14 cellular contexts compared by ENCODE assay signal in the genomic region with DNA sequence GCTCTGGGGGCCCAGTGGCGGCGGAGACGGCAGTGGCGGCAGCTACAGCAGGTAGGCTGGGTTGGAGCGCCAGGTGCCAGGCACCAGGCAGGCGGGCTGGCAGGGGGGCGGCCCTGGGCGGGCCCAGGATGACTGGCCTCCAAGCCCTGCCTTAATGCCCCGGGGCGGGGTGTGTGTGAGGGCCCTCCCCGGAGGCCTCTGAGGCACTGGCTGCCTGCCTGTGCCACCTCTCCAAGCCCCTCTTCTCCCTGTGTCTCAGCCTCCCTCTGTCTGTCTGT. TPM values are rescaled to one million over a fixed set of nuclear protein-coding genes. Genes with fewer than 3 reads are reported as not detected.
DNase-seq lines count a peak whose midpoint lies in the region; ATAC-seq and TF ChIP-seq lines count a peak whose summit lies in the region.
"Had no signal": no experiment of that assay in that cellular context is flagged by ENCODE, and none has a peak within 500 bp of the region (broad histone marks: within the 10 kb centered on the region; RNA-seq: fewer than 3 reads in every experiment).

A gene with protein sequence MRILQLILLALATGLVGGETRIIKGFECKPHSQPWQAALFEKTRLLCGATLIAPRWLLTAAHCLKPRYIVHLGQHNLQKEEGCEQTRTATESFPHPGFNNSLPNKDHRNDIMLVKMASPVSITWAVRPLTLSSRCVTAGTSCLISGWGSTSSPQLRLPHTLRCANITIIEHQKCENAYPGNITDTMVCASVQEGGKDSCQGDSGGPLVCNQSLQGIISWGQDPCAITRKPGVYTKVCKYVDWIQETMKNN (minus strand): TSS at position 63 of the 278 bp plus-strand sequence. CDS start 985 bp downstream, outside the sequence.

- H3K79me2 ChIP-seq in PC-9 (ENCODE audit: low read depth), result no peaks in the 10 kb centered on the region
- H3K79me2 ChIP-seq: parathyroid adenoma had no signal

- H3K27me3 ChIP-seq in right cardiac atrium (ENCODE audit: control insufficient read depth, insufficient read depth), result no peaks in the 10 kb centered on the region
- H3K27me3 ChIP-seq in PC-9 (ENCODE audit: insufficient read depth, low read depth), result peaks cover 22% of the 10 kb centered on the region; the same call in 1 of the 2 replicates
- peaks cover 61% of the 10 kb centered on the region for H3K27me3 ChIP-seq in lower lobe of right lung (ENCODE audit: low read depth)
- peaks cover 0 to 3% of the 10 kb centered on the region in 2 donors for H3K27me3 ChIP-seq in aorta (ENCODE audit: control insufficient read depth in 1 of 2, insufficient read depth in 2 of 2, low read length in 1 of 2)

- H3K9me3 Mint-ChIP-seq in activated T-helper 17 cell treated with anti-CD3 and anti-CD28 coated beads, Interleukin-2, amount 50 U/mL, for 72 hours, result no peaks in the 10 kb centered on the region

- H3K4me1 Mint-ChIP-seq in activated T-helper 17 cell treated with anti-CD3 and anti-CD28 coated beads, Interleukin-2, amount 50 U/mL, for 72 hours, result no peaks in the 10 kb centered on the region

- TF ChIP-seq CTCF in PC-9 (conservative IDR thresholded peaks at IDR 0.05) (no peak), lower lobe of right lung (IDR thresholded peaks at IDR 0.05) (no peak)

- BruUV-seq in PC-9 (replicated peaks; lab: Mats Ljungman, UMichigan), result no TSS peak

- ATAC-seq in right cardiac atrium (peak; percentile 35 to 53), Right ventricle myocardium inferior (no peak), lower lobe of right lung (peak; percentile 64 to 84), aorta (ENCODE audit: low FRiP score) (peak; percentile 40), GM19455 (IDR thresholded peaks at IDR 0.05; ENCODE audit: unreplicated experiment) (no peak)
- no peak for ATAC-seq in activated T-helper 17 cell treated with anti-CD3 and anti-CD28 coated beads, Interleukin-2, amount 50 U/mL, for 72 hours (replicated peaks)
- no peak for ATAC-seq in stimulated activated naive CD8-positive, alpha-beta T cell treated with anti-CD3 and anti-CD28 coated beads, Interleukin-15, Interleukin-2, amounts not matched to agents 100 U/mL and 50 U/mL, for 24 hours

- H3K4me1 ChIP-seq in right cardiac atrium (ENCODE audit: control insufficient read depth, insufficient read depth, low read length), result no peaks in the 10 kb centered on the region
- no peaks in the 10 kb centered on the region for H3K4me1 ChIP-seq in PC-9 (replicated peaks; ENCODE audit: insufficient read depth)
- no peaks in the 10 kb centered on the region for H3K4me1 ChIP-seq in lower lobe of right lung
- no peaks in the 10 kb centered on the region for H3K4me1 ChIP-seq in aorta (ENCODE audit: control insufficient read depth in 1 of 2, insufficient read depth in 2 of 2, low read length in 2 of 2)
- H3K4me1 ChIP-seq: parathyroid adenoma had no signal

- no peaks in the 10 kb centered on the region for H3K36me3 ChIP-seq in PC-9 (ENCODE audit: low read depth)
- no peaks in the 10 kb centered on the region for H3K36me3 ChIP-seq in lower lobe of right lung
- no peaks in the 10 kb centered on the region for H3K36me3 ChIP-seq in aorta (ENCODE audit: control insufficient read depth in 1 of 2, insufficient read depth in 2 of 2, low read length in 1 of 2)

- H3K4me3 Mint-ChIP-seq in activated T-helper 17 cell treated with anti-CD3 and anti-CD28 coated beads, Interleukin-2, amount 50 U/mL, for 72 hours, result no peak within 1 kb of the TSS
- H3K4me3 Mint-ChIP-seq: activated naive CD8-positive, alpha-beta T cell had no signal

- DNase-seq in right cardiac atrium (no peak), Right ventricle myocardium inferior (ENCODE audit: missing footprints) (no peak), PC-9 (peak; percentile 34 to 76), lower lobe of right lung (no peak), aorta (no peak)
- DNase-seq in stimulated activated naive CD8-positive, alpha-beta T cell treated with anti-CD3 and anti-CD28 coated beads, Interleukin-15, Interleukin-2, amounts not matched to agents 100 U/mL and 50 U/mL, for 24 hours, result no peak
- DNase-seq: HCEC 1CT; hypothalamus; NK-92 treated with Interleukin-12 subunit alpha and Interleukin-12 subunit beta, amount 100 ng/mL, for 24 hours had no signal

- 77% methylated on average over 11 of the region's 11 CpGs for WGBS in right cardiac atrium
- 77 to 80% methylated on average over 6 to 11 of the region's 11 CpGs for WGBS in aorta, 2 donors

- H3K9me3 ChIP-seq in right cardiac atrium (ENCODE audit: control insufficient read depth, low read length) (no peaks in the 10 kb centered on the region), PC-9 (ENCODE audit: insufficient read depth, low read depth) (no peaks in the 10 kb centered on the region), lower lobe of right lung (no peaks in the 10 kb centered on the region), aorta (ENCODE audit: control insufficient read depth, low read length) (no peaks in the 10 kb centered on the region)

- no peaks in the 10 kb centered on the region for H4K20me1 ChIP-seq in PC-9 (ENCODE audit: insufficient read depth)

- no peaks in the 10 kb centered on the region for H3K9me2 ChIP-seq in PC-9 (ENCODE audit: insufficient read depth)

- H3K27ac Mint-ChIP-seq in activated T-helper 17 cell treated with anti-CD3 and anti-CD28 coated beads, Interleukin-2, amount 50 U/mL, for 72 hours, result no peak within 1 kb of the TSS
- H3K27ac Mint-ChIP-seq: activated naive CD8-positive, alpha-beta T cell had no signal

- no peak within 1 kb of the TSS for H3K27ac ChIP-seq in right cardiac atrium (ENCODE audit: low read length)
- no peak within 1 kb of the TSS for H3K27ac ChIP-seq in PC-9
- no peak within 1 kb of the TSS for H3K27ac ChIP-seq in lower lobe of right lung
- H3K27ac ChIP-seq in aorta (ENCODE audit: low read depth in 1 of 2, low read length in 2 of 2), result no peak within 1 kb of the TSS
- H3K27ac ChIP-seq: parathyroid adenoma had no signal

- peaks cover under 1% of the 10 kb centered on the region; the same call in 1 of the 2 replicates for H3F3A ChIP-seq in PC-9 (ENCODE audit: insufficient read depth, low read depth)

- CTCF ChIA-PET in PC-9 (lab: Charles Lee), result no interaction called here

- H3K4me2 ChIP-seq in PC-9, result no peak within 1 kb of the TSS; the same call in 1 of the 2 replicates

- H3K27me3 Mint-ChIP-seq in activated T-helper 17 cell treated with anti-CD3 and anti-CD28 coated beads, Interleukin-2, amount 50 U/mL, for 72 hours, result peaks cover 44% of the 10 kb centered on the region

- no peak within 1 kb of the TSS for H2AFZ ChIP-seq in PC-9
- H2AFZ ChIP-seq: parathyroid adenoma had no signal

- no peaks in the 10 kb centered on the region for H3K36me3 Mint-ChIP-seq in activated T-helper 17 cell treated with anti-CD3 and anti-CD28 coated beads, Interleukin-2, amount 50 U/mL, for 72 hours (ENCODE audit: low read depth)
- H3K36me3 Mint-ChIP-seq: activated naive CD8-positive, alpha-beta T cell had no signal

- H3K4me3 ChIP-seq in right cardiac atrium (ENCODE audit: low read length) (no peak within 1 kb of the TSS), PC-9 (no peak within 1 kb of the TSS), lower lobe of right lung (no peak within 1 kb of the TSS), aorta (ENCODE audit: low read length in 2 of 2) (no peak within 1 kb of the TSS)

- intact Hi-C loops in right cardiac atrium (cut with DNase I), result loop anchor here in 1 of 4 donors (5.0 to 10.0 kb wide), 2 partner anchors 66 to 138 kb away; no protein-coding TSS in a partner anchor
- intact Hi-C loops in Right ventricle myocardium inferior (cut with DNase I), result no loop called here
- intact Hi-C loops in PC-9 (cut with micrococcal nuclease; ENCODE audit: unreplicated experiment), result no loop called here
- intact Hi-C loops in lower lobe of right lung (cut with DNase I), result no loop called here
- intact Hi-C loops in aorta (cut with DNase I), result no loop called here

- POLR2A ChIA-PET in PC-9 (lab: Charles Lee; ENCODE audit: unreplicated experiment), result no interaction called here

RNA-seq across cellular contexts. Expression of the gene that starts here (rescaled TPM):
- total RNA-seq in right cardiac atrium (under 1 TPM in 3 of 4 donors, not detected in 1; 0.50 to 0.69 (median 0.50) TPM), Right ventricle myocardium inferior (not detected), PC-9 (2021) (1.5 and 1.6 TPM in 2 replicates), lower lobe of right lung (11.2 TPM), aorta (not detected)
- polyA plus RNA-seq in right cardiac atrium (0.14 TPM), aorta (under 1 TPM; 0.25 to 0.43 TPM)
- total RNA-seq in activated T-helper 17 cell treated with anti-CD3 and anti-CD28 coated beads, Interleukin-2, amount 50 U/mL, for 72 hours, result not detected
- total RNA-seq: epithelial cell of proximal tubule had no signal

Comparison
In these comparisons a context has a peak if more than half of its experiments do, and no peak if none do; other contexts are left out.
1. Peak in ATAC-seq in right cardiac atrium; RNA of the gene not detected or under 1 TPM.
2. Peak in ATAC-seq in aorta; RNA of the gene not detected or under 1 TPM.
3. ATAC-seq: peak in lower lobe of right lung (2 of 2); none in Right ventricle myocardium inferior (single experiment), activated T-helper 17 cell treated with anti-CD3 and anti-CD28 coated beads, Interleukin-2, amount 50 U/mL, for 72 hours (single experiment), stimulated activated naive CD8-positive, alpha-beta T cell treated with anti-CD3 and anti-CD28 coated beads, Interleukin-15, Interleukin-2, amounts not matched to agents 100 U/mL and 50 U/mL, for 24 hours (single experiment) and GM19455 (single experiment).
4. DNase-seq: peak in PC-9 (2 of 2); none in right cardiac atrium (0 of 3), Right ventricle myocardium inferior (single experiment), lower lobe of right lung (single experiment), aorta (0 of 2) and stimulated activated naive CD8-positive, alpha-beta T cell treated with anti-CD3 and anti-CD28 coated beads, Interleukin-15, Interleukin-2, amounts not matched to agents 100 U/mL and 50 U/mL, for 24 hours (single experiment).